In the genomic region with DNA sequence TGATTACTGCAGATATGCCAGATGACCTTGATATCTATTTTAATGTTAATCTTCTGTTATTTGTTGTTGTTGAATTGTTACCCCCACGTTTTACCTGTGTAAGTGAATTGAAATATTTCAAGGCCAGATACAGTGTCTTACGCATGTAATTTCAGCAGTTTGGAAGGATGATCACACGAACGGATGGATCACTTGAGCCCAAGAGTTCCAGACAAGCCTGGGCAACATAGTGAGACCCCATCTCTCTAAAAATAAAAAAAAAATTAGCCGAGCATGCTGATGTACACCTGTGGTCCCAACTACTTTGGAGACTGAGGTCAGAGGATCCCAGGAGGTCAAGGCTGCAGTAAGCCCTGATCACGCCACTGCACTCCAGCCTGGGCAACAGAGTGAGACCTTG, we compare ENCODE assay signal across 11 cellular contexts. TPM values are rescaled to one million over a fixed set of nuclear protein-coding genes. Genes with fewer than 3 reads are reported as not detected.
DNase-seq lines count a peak whose midpoint lies in the region; ATAC-seq and TF ChIP-seq lines count a peak whose summit lies in the region.
"Had no signal": no experiment of that assay in that cellular context is flagged by ENCODE, and none has a peak within 500 bp of the region (broad histone marks: within the 10 kb centered on the region; RNA-seq: fewer than 3 reads in every experiment).

No MANE protein-coding gene starts in this region.

- peaks cover 34% of the 10 kb centered on the region for H3K4me1 Mint-ChIP-seq in activated CD4-positive, alpha-beta T cell treated with anti-CD3 and anti-CD28 coated beads for 36 hours
- H3K4me1 Mint-ChIP-seq in chondrocyte (ENCODE audit: low read depth): peaks cover 60% of the 10 kb centered on the region

- no peak for DNase-seq in activated CD4-positive, alpha-beta T cell treated with anti-CD3 and anti-CD28 coated beads for 36 hours
- no peak for DNase-seq in activated CD4-positive, alpha-beta T cell treated with anti-CD3 and anti-CD28 coated beads for 1 hour
- DNase-seq in chondrocyte (ENCODE audit: low spot score): no peak
- no peak for DNase-seq in NCI-H510A treated with DMSO at 0.1 percent for 48 hours (lab: John Stamatoyannopoulos, UW)
- no peak for DNase-seq in left colon
- DNase-seq in NCI-H1930 (lab: John Stamatoyannopoulos, UW): no peak
- DNase-seq: activated CD4-positive, alpha-beta T cell treated with anti-CD3 and anti-CD28 coated beads, Interleukin-2, amount 50 U/mL, for 48 hours; NCI-H2227 treated with DMSO at 0.1 percent for 48 hours; Right ventricle myocardium superior had no signal

- H3K9ac ChIP-seq in OCI-LY3 (ENCODE audit: low read length): peak overlapping the region; percentile 1; the same call in 1 of the 2 replicates
- no peak overlapping the region for H3K9ac ChIP-seq in skeletal muscle satellite cell (ENCODE audit: low read depth, low read length)

- H3K27me3 ChIP-seq in OCI-LY3 (ENCODE audit: low read depth, low read length): no peaks in the 10 kb centered on the region
- H3K27me3 ChIP-seq in skeletal muscle satellite cell (ENCODE audit: control insufficient read depth, insufficient read depth, low read length): no peaks in the 10 kb centered on the region

- no peaks in the 10 kb centered on the region for H3K79me2 ChIP-seq in OCI-LY3 (ENCODE audit: low read length)

- H3K27ac ChIP-seq in OCI-LY3 (ENCODE audit: low read length): peak overlapping the region; percentile 68

- CTCF ChIA-PET in activated CD4-positive, alpha-beta T cell treated with anti-CD3 and anti-CD28 coated beads for 36 hours (lab: Charles Lee): no interaction called here

- H3K4me1 ChIP-seq in OCI-LY3 (ENCODE audit: low read length) (peaks cover 46% of the 10 kb centered on the region), skeletal muscle satellite cell (ENCODE audit: control insufficient read depth, insufficient read depth, low read length) (peaks cover 36% of the 10 kb centered on the region)

- TF ChIP-seq CTCF in OCI-LY3 (IDR thresholded peaks at IDR 0.05; ENCODE audit: low read depth, low read length) (no peak), chondrocyte (IDR thresholded peaks at IDR 0.05) (no peak)

- ATAC-seq in activated CD4-positive, alpha-beta T cell treated with anti-CD3 and anti-CD28 coated beads for 36 hours: no peak
- no peak for ATAC-seq in left colon

- H3K9me3 ChIP-seq in OCI-LY3 (ENCODE audit: insufficient read depth, low read length) (peaks cover 5% of the 10 kb centered on the region; the same call in 1 of the 2 replicates), skeletal muscle satellite cell (replicated peaks; ENCODE audit: low read length) (no peaks in the 10 kb centered on the region)

- peak overlapping the region; percentile 91 for H3K27ac Mint-ChIP-seq in activated CD4-positive, alpha-beta T cell treated with anti-CD3 and anti-CD28 coated beads for 36 hours
- H3K27ac Mint-ChIP-seq in chondrocyte (ENCODE audit: unreplicated experiment): peak overlapping the region; percentile 67

- no peak overlapping the region for H2AFZ ChIP-seq in OCI-LY3 (ENCODE audit: low read depth, low read length)

- H3K27me3 Mint-ChIP-seq in activated CD4-positive, alpha-beta T cell treated with anti-CD3 and anti-CD28 coated beads for 36 hours: no peaks in the 10 kb centered on the region
- H3K27me3 Mint-ChIP-seq in chondrocyte (ENCODE audit: low read depth): no peaks in the 10 kb centered on the region

- peak overlapping the region; percentile 7; the same call in 1 of the 2 replicates for H3K4me3 ChIP-seq in OCI-LY3 (ENCODE audit: low read length)
- no peak overlapping the region for H3K4me3 ChIP-seq in skeletal muscle satellite cell (ENCODE audit: low read length)

- intact Hi-C loops in activated CD4-positive, alpha-beta T cell treated with anti-CD3 and anti-CD28 coated beads for 36 hours (cut with DNase I, micrococcal nuclease): no loop called here
- intact Hi-C loops in left colon (cut with DNase I, micrococcal nuclease): no loop called here

- peaks cover 38% of the 10 kb centered on the region for H3K36me3 ChIP-seq in OCI-LY3 (replicated peaks; ENCODE audit: low read depth, low read length)
- H3K36me3 ChIP-seq in skeletal muscle satellite cell (ENCODE audit: insufficient read depth, low read length): peaks cover 19% of the 10 kb centered on the region

- peaks cover 69% of the 10 kb centered on the region for H3K36me3 Mint-ChIP-seq in activated CD4-positive, alpha-beta T cell treated with anti-CD3 and anti-CD28 coated beads for 36 hours (ENCODE audit: low read depth)
- H3K36me3 Mint-ChIP-seq in chondrocyte (ENCODE audit: low read depth): peaks cover 9% of the 10 kb centered on the region

- H3K4me2 ChIP-seq in OCI-LY3 (ENCODE audit: low read length) (peak overlapping the region; percentile 50), skeletal muscle satellite cell (ENCODE audit: low read length) (peak overlapping the region; percentile 13)

- no peak overlapping the region for H3K4me3 Mint-ChIP-seq in activated CD4-positive, alpha-beta T cell treated with anti-CD3 and anti-CD28 coated beads for 36 hours
- no peak overlapping the region for H3K4me3 Mint-ChIP-seq in chondrocyte (ENCODE audit: unreplicated experiment)

- POLR2A ChIA-PET in activated CD4-positive, alpha-beta T cell treated with anti-CD3 and anti-CD28 coated beads for 36 hours (lab: Charles Lee): no interaction called here

- H3K9me3 Mint-ChIP-seq in activated CD4-positive, alpha-beta T cell treated with anti-CD3 and anti-CD28 coated beads for 36 hours (ENCODE audit: low read depth): peaks cover 5% of the 10 kb centered on the region
- peaks cover 1% of the 10 kb centered on the region for H3K9me3 Mint-ChIP-seq in chondrocyte (ENCODE audit: low read depth)

- H4K20me1 ChIP-seq in OCI-LY3 (ENCODE audit: insufficient read depth, low read length): no peaks in the 10 kb centered on the region

RNA-seq across cellular contexts. Expression of gene SDCCAG8, which starts 32.2 kb away (rescaled TPM):
- total RNA-seq in activated CD4-positive, alpha-beta T cell treated with anti-CD3 and anti-CD28 coated beads for 36 hours: 10 to 100 TPM; 26.4 to 26.5 TPM
- total RNA-seq in chondrocyte (19.8 to 26.5 TPM (median 24.9 TPM) in 3 replicates), left colon (10 to 100 TPM; 21.9 to 28.7 TPM)
- total RNA-seq in skeletal muscle satellite cell (2012; rRNA removed): 40.2 and 43.9 TPM in 2 replicates

RNA-seq across cellular contexts. Expression of gene CEP170, which starts 33.0 kb away (rescaled TPM):
- 10 to 100 TPM; 54.5 to 56.7 TPM for total RNA-seq in activated CD4-positive, alpha-beta T cell treated with anti-CD3 and anti-CD28 coated beads for 36 hours
- total RNA-seq in chondrocyte (101 to 109 TPM (median 108 TPM) in 3 replicates), left colon (10 to 100 TPM in 1 of 2 donors, 1 to 10 TPM in 1; 9.2 to 19.9 TPM)
- 105 and 122 TPM in 2 replicates for total RNA-seq in skeletal muscle satellite cell (2012; rRNA removed)
